Comparison of ENCODE assay signal across 17 cellular contexts in the genomic region with DNA sequence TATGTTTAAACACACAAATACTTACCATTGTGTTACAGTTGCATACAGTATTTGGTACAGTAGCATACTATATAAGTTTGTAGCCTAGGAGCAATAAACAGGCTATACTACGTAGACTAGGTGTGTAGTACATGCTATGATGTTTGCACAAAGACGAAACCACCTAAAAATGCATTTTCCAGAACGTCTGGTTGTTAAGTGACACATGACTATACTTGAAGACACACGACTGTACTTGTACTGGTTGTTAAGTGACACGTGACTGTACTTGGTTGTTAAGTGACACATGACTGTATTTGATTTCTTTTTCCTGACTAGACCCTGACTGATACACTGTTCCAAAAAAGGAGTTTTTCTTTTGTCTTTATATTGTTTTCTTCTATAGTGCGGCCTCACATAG.
"Had no signal": no experiment of that assay in that cellular context is flagged by ENCODE, and none has a peak within 500 bp of the region (broad histone marks: within the 10 kb centered on the region; RNA-seq: fewer than 3 reads in every experiment).

No MANE protein-coding gene starts in this region.

- H3K4me3 Mint-ChIP-seq: activated naive CD8-positive, alpha-beta T cell; stimulated activated naive CD8-positive, alpha-beta T cell treated with anti-CD3 and anti-CD28 coated beads, Interleukin-15, Interleukin-2, amounts not matched to agents 100 ng/mL and 50 ng/mL, for 24 hours had no signal

- DNase-seq: activated gamma-delta T cell; amygdala; dermis blood vessel endothelial cell; effector memory CD4-positive, alpha-beta T cell; esophagus squamous epithelium; left ventricle myocardium inferior; occipital lobe; posterior cingulate gyrus; retina; stimulated activated CD4-positive, alpha-beta T cell treated with anti-CD3 and anti-CD28 coated beads, Interleukin-2, amount 100 ng/mL, for 24 hours; T-helper 1 cell; T-helper 9 cell; trophoblast cell had no signal

- H3K27me3 Mint-ChIP-seq: activated naive CD8-positive, alpha-beta T cell; stimulated activated naive CD8-positive, alpha-beta T cell treated with anti-CD3 and anti-CD28 coated beads, Interleukin-15, Interleukin-2, amounts not matched to agents 100 ng/mL and 50 ng/mL, for 24 hours had no signal

- FAIRE-seq: endothelial cell of umbilical vein, keratinocyte had no signal

- H3K27ac Mint-ChIP-seq: stimulated activated naive CD8-positive, alpha-beta T cell treated with anti-CD3 and anti-CD28 coated beads, Interleukin-15, Interleukin-2, amounts not matched to agents 100 ng/mL and 50 ng/mL, for 24 hours had no signal

- H3K9me3 Mint-ChIP-seq: stimulated activated naive CD8-positive, alpha-beta T cell treated with anti-CD3 and anti-CD28 coated beads, Interleukin-15, Interleukin-2, amounts not matched to agents 100 ng/mL and 50 ng/mL, for 24 hours had no signal
